Comparison of ENCODE assay signal across 14 cellular contexts in genomic region chr14:88326352-88327103, GRCh38. TPM values are rescaled to one million over a fixed set of nuclear protein-coding genes. Genes with fewer than 3 reads are reported as not detected.
DNase-seq lines count a peak whose midpoint lies in the region; ATAC-seq, FAIRE-seq and TF ChIP-seq lines count a peak whose summit lies in the region.
"Had no signal": no experiment of that assay in that cellular context is flagged by ENCODE, and none has a peak within 500 bp of the region (broad histone marks: within the 10 kb centered on the region; RNA-seq: fewer than 3 reads in every experiment).

No MANE protein-coding gene starts in this region.

- H3K27ac Mint-ChIP-seq in activated CD4-positive, alpha-beta memory T cell treated with anti-CD3 and anti-CD28 coated beads for 36 hours: no peak overlapping the region
- no peak overlapping the region for H3K27ac Mint-ChIP-seq in CD14-positive monocyte

- DNase-seq in mammary epithelial cell (no peak), breast epithelium (ENCODE audit: low spot score in 2 of 2) (no peak), cerebellum (ENCODE audit: low spot score) (peak; percentile 31), islet precursor cell (peak; percentile 50), GM19239 (ENCODE audit: insufficient read length, low spot score) (no peak), CD14-positive monocyte (ENCODE audit: low spot score) (no peak)
- DNase-seq in activated CD4-positive, alpha-beta memory T cell treated with anti-CD3 and anti-CD28 coated beads for 36 hours: no peak
- DNase-seq: erythroblast; stimulated activated CD4-positive, alpha-beta T cell treated with anti-CD3 and anti-CD28 coated beads, Interleukin-12 subunit alpha, Interleukin-12 subunit beta, amount 100 ng/mL, for 4 hours; stimulated activated CD8-positive, alpha-beta memory T cell treated with anti-CD3 and anti-CD28 coated beads, Interleukin-4, amount 100 ng/mL, for 48 hours had no signal

- H3K36me3 Mint-ChIP-seq in activated CD4-positive, alpha-beta memory T cell treated with anti-CD3 and anti-CD28 coated beads for 36 hours: no peaks in the 10 kb centered on the region
- peaks cover 0 to 5% of the 10 kb centered on the region in 2 donors for H3K36me3 Mint-ChIP-seq in CD14-positive monocyte

- peaks cover 8% of the 10 kb centered on the region for H3K4me1 Mint-ChIP-seq in activated CD4-positive, alpha-beta memory T cell treated with anti-CD3 and anti-CD28 coated beads for 36 hours (ENCODE audit: low read depth)
- H3K4me1 Mint-ChIP-seq in CD14-positive monocyte: peaks cover 5% of the 10 kb centered on the region

- in situ Hi-C loops in mammary epithelial cell (cut with MboI; ENCODE audit: low sequenced_read_pairs in 2 of 2): no loop called here

- POLR2A ChIA-PET in activated CD4-positive, alpha-beta memory T cell treated with anti-CD3 and anti-CD28 coated beads for 36 hours (lab: Charles Lee): no interaction called here

- intact Hi-C loops in mammary epithelial cell (cut with micrococcal nuclease): no loop called here
- intact Hi-C loops in breast epithelium (cut with DNase I; ENCODE audit: low total_unique reads): no loop called here
- intact Hi-C loops in activated CD4-positive, alpha-beta memory T cell treated with anti-CD3 and anti-CD28 coated beads for 36 hours (cut with micrococcal nuclease): loop anchor here (10.0 kb wide), 1 partner anchor 682 kb away; no protein-coding TSS in a partner anchor
- intact Hi-C loops in CD14-positive monocyte (cut with micrococcal nuclease): no loop called here

- H3K27ac ChIP-seq in mammary epithelial cell (ENCODE audit: insufficient read depth, low read depth, low read length) (no peak overlapping the region), breast epithelium (no peak overlapping the region)
- H3K27ac ChIP-seq: body of pancreas had no signal

- BruUV-seq in mammary epithelial cell (replicated peaks; lab: Mats Ljungman, UMichigan): no TSS peak

- no peaks in the 10 kb centered on the region for H3K79me2 ChIP-seq in mammary epithelial cell (ENCODE audit: insufficient read depth, low read length)

- peaks cover 47% of the 10 kb centered on the region for H3K27me3 Mint-ChIP-seq in activated CD4-positive, alpha-beta memory T cell treated with anti-CD3 and anti-CD28 coated beads for 36 hours
- peaks cover 60 to 79% (median 65%) of the 10 kb centered on the region in 3 donors for H3K27me3 Mint-ChIP-seq in CD14-positive monocyte (ENCODE audit: low read depth in 3 of 3)

- dilution Hi-C loops in mammary epithelial cell (cut with HindIII; ENCODE audit: low sequenced_read_pairs): no loop called here

- ATAC-seq in HG02970 (IDR thresholded peaks at IDR 0.05; ENCODE audit: low FRiP score, unreplicated experiment): no peak
- ATAC-seq: body of pancreas had no signal

- H4K20me1 ChIP-seq in mammary epithelial cell (ENCODE audit: insufficient read depth, low read length): no peaks in the 10 kb centered on the region

- no peak for FAIRE-seq in GM19239 (lab: Jason Lieb, UNC)
- FAIRE-seq: islet of Langerhans had no signal

- 3% methylated on average over 36 of the region's 37 CpGs for WGBS in mammary epithelial cell (ENCODE audit: low coverage, missing lambda C conversion rate)

- H3K36me3 ChIP-seq in mammary epithelial cell (ENCODE audit: insufficient read depth, low read length): no peaks in the 10 kb centered on the region
- H3K36me3 ChIP-seq in breast epithelium: no peaks in the 10 kb centered on the region

- no peak overlapping the region for H3K9ac ChIP-seq in mammary epithelial cell (ENCODE audit: insufficient read depth, low read length)

- H3K4me3 ChIP-seq in mammary epithelial cell (replicated peaks in 1 of 3; ENCODE audit: insufficient read depth in 1 of 3, low read depth in 2 of 3, low read length in 3 of 3) (no peak overlapping the region), breast epithelium (no peak overlapping the region)
- H3K4me3 ChIP-seq: body of pancreas had no signal

- CTCF ChIA-PET in mammary epithelial cell (lab: Charles Lee; ENCODE audit: low non-redundant PET): no interaction called here
- CTCF ChIA-PET in activated CD4-positive, alpha-beta memory T cell treated with anti-CD3 and anti-CD28 coated beads for 36 hours (lab: Charles Lee): no interaction called here

- H3K4me2 ChIP-seq in mammary epithelial cell (ENCODE audit: insufficient read depth, low read depth, low read length): peak overlapping the region; percentile 31

- no peak overlapping the region for H3K4me3 Mint-ChIP-seq in activated CD4-positive, alpha-beta memory T cell treated with anti-CD3 and anti-CD28 coated beads for 36 hours
- peak overlapping the region in 1 of 2 donors; percentile 86 for H3K4me3 Mint-ChIP-seq in CD14-positive monocyte

- peaks cover 45% of the 10 kb centered on the region for H3K27me3 ChIP-seq in mammary epithelial cell (ENCODE audit: insufficient read depth, low read length)
- H3K27me3 ChIP-seq in breast epithelium: peaks cover 0 to 67% of the 10 kb centered on the region in 2 donors

- no peaks in the 10 kb centered on the region for H3K9me3 Mint-ChIP-seq in activated CD4-positive, alpha-beta memory T cell treated with anti-CD3 and anti-CD28 coated beads for 36 hours
- H3K9me3 Mint-ChIP-seq in CD14-positive monocyte: peaks cover 0 to 29% (median 16%) of the 10 kb centered on the region in 7 donors

- no peak for TF ChIP-seq POLR2A in breast epithelium (IDR thresholded peaks at IDR 0.05)

- H3K9me3 ChIP-seq in mammary epithelial cell (replicated peaks; ENCODE audit: insufficient read depth, low read length): no peaks in the 10 kb centered on the region
- H3K9me3 ChIP-seq in breast epithelium: peaks cover 0 to 5% of the 10 kb centered on the region in 2 donors
- H3K9me3 ChIP-seq: body of pancreas had no signal

- no peak overlapping the region for H2AFZ ChIP-seq in mammary epithelial cell (ENCODE audit: low read depth, low read length)

- TF ChIP-seq CTCF in mammary epithelial cell (conservative IDR thresholded peaks at IDR 0.05 in 1 of 2, IDR thresholded peaks at IDR 0.05 in 1 of 2; ENCODE audit: extremely low read depth in 1 of 2, insufficient read depth in 1 of 2, low read depth in 1 of 2, low read length in 2 of 2): no peak
- no peak for TF ChIP-seq CTCF in breast epithelium (IDR thresholded peaks at IDR 0.05)
- no peak for TF ChIP-seq CTCF in CD14-positive monocyte (IDR thresholded peaks at IDR 0.05)

- no peaks in the 10 kb centered on the region for H3K4me1 ChIP-seq in mammary epithelial cell (ENCODE audit: insufficient read depth, low read length)
- H3K4me1 ChIP-seq in breast epithelium: peaks cover 4 to 5% of the 10 kb centered on the region in 2 donors

RNA-seq across cellular contexts. Expression of gene KCNK10, which starts 3.5 kb away (rescaled TPM):
- under 1 TPM; under 0.01 to 0.21 TPM for total RNA-seq in mammary epithelial cell
- polyA plus RNA-seq in mammary epithelial cell: not detected
- not detected for polyA minus RNA-seq in mammary epithelial cell
- under 1 TPM in 1 of 3 donors, not detected in 2; 0.33 TPM for total RNA-seq in breast epithelium
- total RNA-seq in cerebellum: 23.4 TPM
- not detected for total RNA-seq in activated CD4-positive, alpha-beta memory T cell treated with anti-CD3 and anti-CD28 coated beads for 36 hours
- under 1 TPM in 1 of 2 donors, not detected in 1; 0.05 TPM for polyA plus RNA-seq in CD14-positive monocyte
- total RNA-seq: M059J had no signal

RNA-seq across cellular contexts. Expression of gene SPATA7, which starts 58.9 kb away (rescaled TPM):
- total RNA-seq in mammary epithelial cell: 10 to 100 TPM in 1 of 2 donors, 1 to 10 TPM in 1; 7.8 to 16.0 TPM
- 4.5 TPM for polyA plus RNA-seq in mammary epithelial cell
- 15.5 TPM for polyA minus RNA-seq in mammary epithelial cell
- 10 to 100 TPM; 15.7 to 40.7 (median 23.3) TPM for total RNA-seq in breast epithelium
- total RNA-seq in cerebellum: 71.0 TPM
- 1 to 10 TPM; 4.2 to 4.5 TPM for total RNA-seq in activated CD4-positive, alpha-beta memory T cell treated with anti-CD3 and anti-CD28 coated beads for 36 hours
- 1 to 10 TPM; 3.4 to 4.8 TPM for polyA plus RNA-seq in CD14-positive monocyte

Comparison
In these comparisons a context has a peak if more than half of its experiments do, and no peak if none do; other contexts are left out.
1. DNase-seq: peak in cerebellum (single experiment) and islet precursor cell (single experiment); none in mammary epithelial cell (single experiment), breast epithelium (0 of 2), GM19239 (single experiment), activated CD4-positive, alpha-beta memory T cell treated with anti-CD3 and anti-CD28 coated beads for 36 hours (single experiment) and CD14-positive monocyte (single experiment).
2. RNA of gene KCNK10, which starts 3.5 kb away (total RNA-seq): 23.4 TPM in cerebellum (single experiment); under 0.01 to 0.21 TPM in mammary epithelial cell, 0.33 TPM in breast epithelium and not detected in activated CD4-positive, alpha-beta memory T cell treated with anti-CD3 and anti-CD28 coated beads for 36 hours; every median in the first group is over 10 times any median in the second.